8 cellular contexts compared by ENCODE assay signal in genomic region chr4:70705856-70706461, GRCh38. TPM values are rescaled to one million over a fixed set of nuclear protein-coding genes. Genes with fewer than 3 reads are reported as not detected.
A peak's percentile ranks its signal among the peaks of the same experiment; 100 is the strongest.
DNase-seq lines count a peak whose midpoint lies in the region; TF ChIP-seq lines count a peak whose summit lies in the region.

No MANE protein-coding gene starts in this region.

- H3K4me1 Mint-ChIP-seq in nephron = peaks cover 32% of the 10 kb centered on the region

- H3K4me3 ChIP-seq in epithelial cell of esophagus (ENCODE audit: low read length) = peak overlapping the region; percentile 75

- no peaks in the 10 kb centered on the region for H3K36me3 Mint-ChIP-seq in nephron (ENCODE audit: low read depth)

- H3K9me3 Mint-ChIP-seq in nephron = no peaks in the 10 kb centered on the region

- peak overlapping the region; percentile 92 to 95 (median 93) for H3K4me3 Mint-ChIP-seq in nephron

- no peaks in the 10 kb centered on the region for H3K27me3 Mint-ChIP-seq in nephron (ENCODE audit: low read depth)

- DNase-seq in NCI-H1092 treated with DMSO at 0.1 percent for 48 hours (lab: John Stamatoyannopoulos, UW) = peak; percentile 41
- no peak for DNase-seq in NCI-H1092 (lab: John Stamatoyannopoulos, UW)
- DNase-seq in OCI-M1 (lab: John Stamatoyannopoulos, UW) = peak; percentile 80
- DNase-seq in epithelial cell of esophagus (ENCODE audit: low read depth) = peak; percentile 37
- DNase-seq in KG1 (lab: John Stamatoyannopoulos, UW) = no peak
- DNase-seq in mucosa of gallbladder (ENCODE audit: low spot score) = no peak
- no peak for DNase-seq in GM13977 (ENCODE audit: low spot score)

- in situ Hi-C loops in GM13977 (cut with MboI; ENCODE audit: low pct_unique_long_range_greater_than_20kb, low sequenced_read_pairs, unreplicated experiment) = no loop called here

- no peak for TF ChIP-seq CTCF in epithelial cell of esophagus (IDR thresholded peaks at IDR 0.05; ENCODE audit: insufficient read depth, low read depth, low read length, missing control alignments)
- no peak for TF ChIP-seq CTCF in nephron (IDR thresholded peaks at IDR 0.05; ENCODE audit: unreplicated experiment in 3 of 3)
- no peak for TF ChIP-seq CTCF in GM13977 (IDR thresholded peaks at IDR 0.05; ENCODE audit: extremely low read depth, insufficient read depth, missing control alignments)

- H3K27ac Mint-ChIP-seq in nephron = peak overlapping the region; percentile 95 to 98 (median 97)

RNA-seq across cellular contexts. Expression of gene RUFY3, which starts 15.8 kb away (rescaled TPM):
- 46.6 TPM for total RNA-seq in mucosa of gallbladder

RNA-seq across cellular contexts. Expression of gene UTP3, which starts 17.6 kb away (rescaled TPM):
- total RNA-seq in mucosa of gallbladder = 17.1 TPM

RNA-seq across cellular contexts. Expression of gene JCHAIN, which starts 39.7 kb away (rescaled TPM):
- 12.3 TPM for total RNA-seq in mucosa of gallbladder

Comparison
In these comparisons a context has a peak if more than half of its experiments do, and no peak if none do; other contexts are left out.
1. DNase-seq: peak in NCI-H1092 treated with DMSO at 0.1 percent for 48 hours (single experiment), OCI-M1 (single experiment) and epithelial cell of esophagus (single experiment); none in NCI-H1092 (single experiment), KG1 (single experiment), mucosa of gallbladder (single experiment) and GM13977 (single experiment).